In the genomic region with DNA sequence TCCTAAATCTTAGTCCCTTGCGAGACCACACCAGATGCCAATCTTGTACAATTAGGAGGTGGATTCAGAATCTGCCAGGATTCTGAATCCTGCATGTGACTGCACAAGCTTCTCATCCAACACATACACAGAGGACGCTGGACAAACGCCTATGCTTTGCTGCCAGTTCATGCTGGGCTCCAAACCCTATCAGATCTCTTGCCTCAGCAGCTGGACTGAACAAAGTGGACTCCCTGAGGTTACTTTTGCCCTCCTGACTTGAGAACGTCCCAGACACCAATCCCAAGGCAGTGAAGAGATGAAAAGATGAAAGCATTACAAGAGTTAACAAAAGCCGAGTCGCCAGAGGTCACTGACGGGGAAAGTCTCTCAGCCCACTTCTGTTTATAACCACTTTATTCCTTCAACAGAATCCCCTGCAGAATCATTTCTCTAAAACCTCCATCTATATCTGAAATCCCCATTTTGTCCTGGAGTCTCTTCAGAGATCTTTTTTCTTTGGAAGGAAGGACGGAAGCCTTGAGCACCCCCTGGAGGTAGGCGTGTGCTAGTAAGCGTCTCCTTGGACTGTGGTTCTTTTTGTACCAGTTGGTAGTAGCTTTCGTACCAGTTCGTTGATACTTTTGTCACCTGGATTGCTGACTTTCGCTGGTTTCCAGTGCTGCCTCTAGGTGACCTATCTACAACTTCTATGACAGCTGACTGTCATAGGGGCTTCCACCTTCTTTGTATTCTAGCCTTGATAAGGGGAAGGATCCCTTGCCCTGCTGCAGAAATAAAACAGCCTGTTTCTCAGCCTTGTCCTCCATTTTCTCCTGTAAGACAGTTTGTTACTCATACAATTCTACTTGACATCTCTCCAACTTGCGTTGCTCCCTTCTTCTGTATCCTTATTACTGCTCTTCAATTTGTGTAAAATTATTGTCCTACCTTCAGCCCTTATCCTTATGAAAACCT, we compare ENCODE assay signal across 8 cellular contexts.
DNase-seq lines count a peak whose midpoint lies in the region; ATAC-seq lines count a peak whose summit lies in the region.

No MANE protein-coding gene starts in this region.

- ATAC-seq in GM18868 (IDR thresholded peaks at IDR 0.05; ENCODE audit: unreplicated experiment) (peak; percentile 27), HG03159 (IDR thresholded peaks at IDR 0.05; ENCODE audit: unreplicated experiment) (peak; percentile 47)

- DNase-seq in AG08396 (ENCODE audit: low spot score) (peak; percentile 82), NCI-H345 treated with DMSO at 0.1 percent for 48 hours (lab: John Stamatoyannopoulos, UW; ENCODE audit: unreplicated experiment) (peak; percentile 11), medulla oblongata (ENCODE audit: extremely low spot score) (peak; percentile 95)
- DNase-seq in activated CD4-positive, alpha-beta T cell treated with anti-CD3 and anti-CD28 coated beads for 4 hours: peak; percentile 37 to 65
- peak; percentile 30 for DNase-seq in effector CD4-positive, alpha-beta T cell
- peak; percentile 21 for DNase-seq in stimulated activated CD8-positive, alpha-beta memory T cell treated with anti-CD3 and anti-CD28 coated beads, Interleukin-12 subunit alpha, Interleukin-12 subunit beta, amount 100 ng/mL, for 4 hours (ENCODE audit: low read depth)

Comparison
In these comparisons a context has a peak if more than half of its experiments do, and no peak if none do; other contexts are left out.
1. Peak in every context shown above with its lines: DNase-seq and ATAC-seq.
2. DNase-seq: peak in every context shown above with its lines; median percentile 95 in medulla oblongata; 82 in AG08396; 51 in activated CD4-positive, alpha-beta T cell treated with anti-CD3 and anti-CD28 coated beads for 4 hours; 30 in effector CD4-positive, alpha-beta T cell; 21 in stimulated activated CD8-positive, alpha-beta memory T cell treated with anti-CD3 and anti-CD28 coated beads, Interleukin-12 subunit alpha, Interleukin-12 subunit beta, amount 100 ng/mL, for 4 hours; 11 in NCI-H345 treated with DMSO at 0.1 percent for 48 hours.